1 cellular context compared by ENCODE assay signal in the genomic region with DNA sequence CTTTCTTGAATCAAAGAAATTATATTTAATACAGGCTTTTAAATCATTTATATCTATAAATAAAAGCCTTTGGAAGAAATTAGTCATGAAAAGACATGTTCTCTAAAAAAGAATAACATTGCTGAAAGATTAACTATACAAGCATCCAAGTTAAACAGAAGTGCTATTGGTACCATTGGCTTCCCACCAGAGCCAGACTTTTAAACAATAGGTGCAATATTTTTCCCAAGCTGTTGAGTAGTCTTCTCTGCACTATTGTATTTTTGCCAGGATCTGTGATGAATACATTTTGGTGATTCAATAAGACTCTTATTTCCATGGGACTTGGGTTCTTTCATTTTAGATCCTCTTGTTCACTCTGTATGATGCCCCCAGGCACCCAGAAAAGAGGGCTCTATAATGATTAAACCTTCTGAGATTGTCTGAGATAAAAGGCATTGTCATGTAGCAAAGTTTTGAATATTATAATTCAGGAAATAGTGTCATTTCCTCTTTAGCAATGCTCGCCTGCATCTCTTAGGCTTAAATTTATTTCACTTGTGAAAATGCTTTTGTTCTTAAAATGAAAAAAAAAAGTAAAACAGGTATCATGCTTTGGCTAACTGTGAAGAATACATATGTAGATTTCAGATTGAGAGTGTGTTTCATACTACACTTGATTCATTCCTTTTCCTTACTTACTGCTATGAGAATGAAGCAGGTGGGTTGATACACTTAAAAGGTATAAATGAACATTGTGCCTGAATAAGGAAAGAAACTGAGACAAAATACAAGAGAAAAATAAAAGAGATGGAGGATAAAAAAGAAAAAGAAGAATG.
TF ChIP-seq lines count a peak whose summit lies in the region.

No MANE protein-coding gene starts in this region.

TF ChIP-seq in IMR-90, 13 proteins besides CTCF, POLR2A, EP300 and RAD21 (continued from another document):
- TF ChIP-seq CEBPB (IDR thresholded peaks at IDR 0.05; ENCODE audit: low read depth, low read length) (no peak), MAFK (IDR thresholded peaks at IDR 0.05; ENCODE audit: low read depth, low read length) (no peak), FOS (IDR thresholded peaks at IDR 0.05; ENCODE audit: low read depth, low read length) (no peak), MXI1 (IDR thresholded peaks at IDR 0.05; ENCODE audit: borderline replicate concordance, low read depth, low read length) (no peak)
